ENCODE assay signal across 11 cellular contexts in the genomic region with DNA sequence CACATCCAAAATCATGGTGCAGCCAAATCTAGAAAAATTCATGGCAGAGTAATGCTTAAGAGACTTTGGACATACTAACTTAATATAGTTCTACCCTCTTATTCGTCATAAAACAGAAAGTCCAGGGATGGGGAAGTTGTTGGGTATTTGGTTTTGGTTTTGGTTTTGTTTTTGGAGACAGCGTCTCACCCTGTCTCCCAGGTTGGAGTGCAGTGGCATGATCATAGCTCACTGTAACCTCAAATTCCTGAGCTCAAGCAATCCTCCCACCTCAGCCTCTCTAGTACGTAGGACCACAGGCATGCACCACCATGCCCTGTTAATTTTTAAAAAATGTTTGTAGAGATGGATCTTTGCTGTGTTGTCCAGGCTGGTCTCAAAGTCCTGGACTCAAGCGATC.
A peak's percentile ranks its signal among the peaks of the same experiment; 100 is the strongest.
DNase-seq lines count a peak whose midpoint lies in the region; ATAC-seq and TF ChIP-seq lines count a peak whose summit lies in the region.
"Had no signal": no experiment of that assay in that cellular context is flagged by ENCODE, and none has a peak within 500 bp of the region (broad histone marks: within the 10 kb centered on the region; RNA-seq: fewer than 3 reads in every experiment).

No MANE protein-coding gene starts in this region.

- no peak overlapping the region for H3K9ac ChIP-seq in MM.1S (ENCODE audit: low read length)

- TF ChIP-seq CTCF in HFFc6 (IDR thresholded peaks at IDR 0.05) (no peak), MM.1S (IDR thresholded peaks at IDR 0.05; ENCODE audit: low read length) (no peak)

- no peaks in the 10 kb centered on the region for H3K27me3 ChIP-seq in MM.1S (replicated peaks; ENCODE audit: insufficient read depth, low read length)
- H3K27me3 ChIP-seq: hepatocyte had no signal

- peak overlapping the region; percentile 70 for H3K4me3 Mint-ChIP-seq in HFFc6
- H3K4me3 Mint-ChIP-seq in memory B cell = peak overlapping the region; percentile 48

- peak; percentile 82 for ATAC-seq in GM18867 (IDR thresholded peaks at IDR 0.05; ENCODE audit: unreplicated experiment)
- ATAC-seq in memory B cell (ENCODE audit: low read depth) = peak; percentile 46

- no peaks in the 10 kb centered on the region for H3K27me3 Mint-ChIP-seq in HFFc6 (ENCODE audit: insufficient read depth)
- H3K27me3 Mint-ChIP-seq in memory B cell = no peaks in the 10 kb centered on the region

- H3K4me1 Mint-ChIP-seq in HFFc6 (ENCODE audit: low read depth) (peaks cover 56% of the 10 kb centered on the region), memory B cell (peaks cover 3% of the 10 kb centered on the region)

- peaks cover 5% of the 10 kb centered on the region; the same call in 1 of the 2 replicates for H3F3A ChIP-seq in MM.1S (ENCODE audit: insufficient read depth, low read length)

- H3K36me3 ChIP-seq in MM.1S (replicated peaks; ENCODE audit: insufficient read depth, low read length) = no peaks in the 10 kb centered on the region

- H3K4me1 ChIP-seq in MM.1S (ENCODE audit: low read length) = peaks cover 14% of the 10 kb centered on the region

- H3K4me3 ChIP-seq in MM.1S (ENCODE audit: low read length) = 0 out of 2 replicates have a peak overlapping the region, but pooled peaks have one; percentile 4
- H3K4me3 ChIP-seq: hepatocyte had no signal

- H3K27ac ChIP-seq in MM.1S (ENCODE audit: low read length) = no peak overlapping the region
- H3K27ac ChIP-seq: hepatocyte had no signal

- no peaks in the 10 kb centered on the region for H4K20me1 ChIP-seq in MM.1S (ENCODE audit: insufficient read depth, low read length)

- H3K4me2 ChIP-seq in MM.1S (ENCODE audit: low read depth, low read length) = peak overlapping the region; percentile 47
- H3K4me2 ChIP-seq: hepatocyte had no signal

- H3K9me3 ChIP-seq in MM.1S (replicated peaks; ENCODE audit: insufficient read depth, low read length) = no peaks in the 10 kb centered on the region

- H3K27ac Mint-ChIP-seq in HFFc6 (peak overlapping the region; percentile 28), memory B cell (peak overlapping the region; percentile 49)

- no peaks in the 10 kb centered on the region for H3K79me2 ChIP-seq in MM.1S (ENCODE audit: low read length)
- H3K79me2 ChIP-seq: hepatocyte had no signal

- no peaks in the 10 kb centered on the region for H3K9me2 ChIP-seq in MM.1S (replicated peaks; ENCODE audit: insufficient read depth, low read length)

- H3K36me3 Mint-ChIP-seq in HFFc6 (ENCODE audit: low read depth) (0 out of 2 replicates have a peak, but pooled peaks cover 9% of the 10 kb centered on the region), memory B cell (peaks cover 2% of the 10 kb centered on the region)

- DNase-seq in HFFc6 = no peak
- DNase-seq in MM.1S = peak; percentile 53
- no peak for DNase-seq in memory B cell (ENCODE audit: low spot score in 2 of 2)
- no peak for DNase-seq in CD1c-positive myeloid dendritic cell (ENCODE audit: extremely low spot score)
- no peak for DNase-seq in DMS 273 (lab: John Stamatoyannopoulos, UW; ENCODE audit: unreplicated experiment)
- no peak for DNase-seq in GOT3 (lab: John Stamatoyannopoulos, UW)
- no peak for DNase-seq in GM19238 (ENCODE audit: insufficient read length, low spot score)
- DNase-seq: activated CD4-positive, CD25-positive, alpha-beta regulatory T cell treated with anti-CD3 and anti-CD28 coated beads, Interleukin-2, amount 50 U/mL, for 72 hours; NCI-H526 treated with DMSO at 0.1 percent for 48 hours had no signal

- H3K9me3 Mint-ChIP-seq in HFFc6 (peaks cover 4% of the 10 kb centered on the region; the same call in 1 of the 2 replicates), memory B cell (peaks cover 3% of the 10 kb centered on the region)

- no peak overlapping the region for H2AFZ ChIP-seq in MM.1S (ENCODE audit: low read length)
- H2AFZ ChIP-seq: hepatocyte had no signal
